Comparison of ENCODE assay signal across 8 cellular contexts in genomic region chr19:49301165-49301865, GRCh38. TPM values are rescaled to one million over a fixed set of nuclear protein-coding genes. Genes with fewer than 3 reads are reported as not detected.
DNase-seq lines count a peak whose midpoint lies in the region; ATAC-seq and TF ChIP-seq lines count a peak whose summit lies in the region.

No MANE protein-coding gene starts in this region.

- no peak overlapping the region for H3K4me2 ChIP-seq in SK-N-SH

- H2AFZ ChIP-seq in SK-N-SH (ENCODE audit: low read depth): no peak overlapping the region

- H3K36me3 ChIP-seq in SK-N-SH (replicated peaks in 1 of 2; ENCODE audit: control insufficient read depth in 1 of 2, insufficient read depth in 2 of 2, low read length in 1 of 2) (peaks cover 0 to 6% of the 10 kb centered on the region in 2 experiments), transverse colon (no peaks in the 10 kb centered on the region)

- H3K9me3 ChIP-seq in SK-N-SH (no peaks in the 10 kb centered on the region), transverse colon (peaks cover 0 to 4% of the 10 kb centered on the region in 2 donors)

- H3K27me3 Mint-ChIP-seq in activated naive CD4-positive, alpha-beta T cell treated with anti-CD3 and anti-CD28 coated beads for 36 hours (ENCODE audit: low read depth): no peaks in the 10 kb centered on the region

- H3K27me3 ChIP-seq in SK-N-SH (ENCODE audit: insufficient read depth) (no peaks in the 10 kb centered on the region; the same call in 1 of the 2 replicates), transverse colon (no peaks in the 10 kb centered on the region)

- peak overlapping the region; percentile 50 for H3K4me3 Mint-ChIP-seq in activated naive CD4-positive, alpha-beta T cell treated with anti-CD3 and anti-CD28 coated beads for 36 hours

- H3F3A ChIP-seq in SK-N-SH (replicated peaks; ENCODE audit: insufficient read depth): peaks cover 8% of the 10 kb centered on the region

- intact Hi-C loops in activated naive CD4-positive, alpha-beta T cell treated with anti-CD3 and anti-CD28 coated beads for 36 hours (cut with micrococcal nuclease): loop anchor here (1.0 to 2.0 kb wide), 3 partner anchors 27 to 75 kb away; no protein-coding TSS in a partner anchor
- intact Hi-C loops in Right ventricle myocardium inferior (cut with DNase I) (no loop called here), posterior vena cava (cut with DNase I) (no loop called here), transverse colon (cut with DNase I; ENCODE audit: low total_unique reads) (no loop called here)

- peak; percentile 43 for TF ChIP-seq RAD21 in SK-N-SH (IDR thresholded peaks at IDR 0.05; ENCODE audit: low read length)

- H3K27ac ChIP-seq in SK-N-SH (ENCODE audit: low read depth in 2 of 2, low read length in 1 of 2): no peak overlapping the region
- H3K27ac ChIP-seq in transverse colon: no peak overlapping the region

- TF ChIP-seq CTCF in GM12875 (IDR thresholded peaks at IDR 0.05; ENCODE audit: borderline replicate concordance, insufficient read depth, low read depth, low read length): peak; percentile 96
- peak; percentile 81 for TF ChIP-seq CTCF in SK-N-SH (IDR thresholded peaks at IDR 0.05)
- peak; percentile 59 to 87 (median 80) for TF ChIP-seq CTCF in transverse colon (IDR thresholded peaks at IDR 0.05)

- no peak for TF ChIP-seq POLR2A in transverse colon (IDR thresholded peaks at IDR 0.05)

- TF ChIP-seq EP300 in SK-N-SH (IDR thresholded peaks at IDR 0.05; ENCODE audit: borderline replicate concordance in 1 of 2, low read depth in 1 of 2, low read length in 1 of 2) (no peak), transverse colon (IDR thresholded peaks at IDR 0.05; ENCODE audit: low read depth) (no peak)

- no peaks in the 10 kb centered on the region for H3K79me2 ChIP-seq in SK-N-SH (ENCODE audit: insufficient read depth)

- DNase-seq in KG1 (lab: John Stamatoyannopoulos, UW) (peak; percentile 81), SK-N-SH (peak; percentile 72), Right ventricle myocardium inferior (ENCODE audit: missing footprints) (peak; percentile 91), posterior vena cava (ENCODE audit: low spot score) (peak; percentile 94), transverse colon (peak; percentile 84)
- peak; percentile 90 for DNase-seq in activated naive CD4-positive, alpha-beta T cell treated with anti-CD3 and anti-CD28 coated beads for 36 hours

- H3K4me3 ChIP-seq in GM12875 (ENCODE audit: low read depth, low read length): no peak overlapping the region
- peak overlapping the region in 1 of 2 experiments; percentile 21; a peak in 2 of 4 replicates for H3K4me3 ChIP-seq in SK-N-SH (ENCODE audit: low read depth in 2 of 2, low read length in 1 of 2)
- no peak overlapping the region for H3K4me3 ChIP-seq in transverse colon

- H3K9ac ChIP-seq in SK-N-SH: no peak overlapping the region

- ATAC-seq in Right ventricle myocardium inferior: peak; percentile 86
- no peak for ATAC-seq in GM19035 (IDR thresholded peaks at IDR 0.05; ENCODE audit: unreplicated experiment)

- in situ Hi-C loops in transverse colon (cut with MboI; ENCODE audit: low pct_ligation_motif_present in 1 of 4, low pct_unique_long_range_greater_than_20kb in 1 of 4, low sequenced_read_pairs in 3 of 4): no loop called here

- no peaks in the 10 kb centered on the region for H4K20me1 ChIP-seq in SK-N-SH (ENCODE audit: insufficient read depth)

- no peaks in the 10 kb centered on the region for H3K36me3 Mint-ChIP-seq in activated naive CD4-positive, alpha-beta T cell treated with anti-CD3 and anti-CD28 coated beads for 36 hours (ENCODE audit: low read depth)

- CTCF ChIA-PET in SK-N-SH (lab: Yijun Ruan, JAX): interaction anchor here (0.6 to 2.5 kb wide), 26 partner anchors 9 to 282 kb away, joined by 3 to 14 read pairs (median 4); partner anchors contain the start of gene SLC6A16
- CTCF ChIA-PET in activated naive CD4-positive, alpha-beta T cell treated with anti-CD3 and anti-CD28 coated beads for 36 hours (lab: Charles Lee): interaction anchor here (0.6 to 3.3 kb wide), 35 partner anchors 8 to 458 kb away, joined by 3 to 15 read pairs (median 4); partner anchors contain the start of genes CD37 and SLC6A16

- no peaks in the 10 kb centered on the region for H3K9me3 Mint-ChIP-seq in activated naive CD4-positive, alpha-beta T cell treated with anti-CD3 and anti-CD28 coated beads for 36 hours

- H3K4me1 Mint-ChIP-seq in activated naive CD4-positive, alpha-beta T cell treated with anti-CD3 and anti-CD28 coated beads for 36 hours (ENCODE audit: low read depth): peaks cover 2% of the 10 kb centered on the region

- H3K9me2 ChIP-seq in SK-N-SH: no peaks in the 10 kb centered on the region

- 13% methylated on average over 5 of the region's 8 CpGs for WGBS in SK-N-SH (ENCODE audit: low lambda C conversion rate)
- 25 to 83% methylated on average over 1 to 8 of the region's 8 CpGs for WGBS in transverse colon (ENCODE audit: low coverage in 1 of 2), 2 donors

- POLR2A ChIA-PET in SK-N-SH (lab: Yijun Ruan, JAX): no interaction called here

- H3K4me1 ChIP-seq in SK-N-SH (ENCODE audit: control insufficient read depth in 1 of 2, insufficient read depth in 2 of 2, low read depth in 1 of 2, low read length in 1 of 2): no peaks in the 10 kb centered on the region
- H3K4me1 ChIP-seq in transverse colon: no peaks in the 10 kb centered on the region

- no peak overlapping the region for H3K27ac Mint-ChIP-seq in activated naive CD4-positive, alpha-beta T cell treated with anti-CD3 and anti-CD28 coated beads for 36 hours

TF ChIP-seq in SK-N-SH, 30 proteins besides CTCF, POLR2A, EP300 and RAD21:
- TF ChIP-seq SMC3 (IDR thresholded peaks at IDR 0.05; ENCODE audit: low read depth, low read length) (peak; percentile 50), TEAD4 (IDR thresholded peaks at IDR 0.05; ENCODE audit: borderline replicate concordance, insufficient read depth) (no peak)

RNA-seq across cellular contexts. Expression of gene SLC6A16, which starts 23.7 kb away (rescaled TPM):
- polyA plus RNA-seq in SK-N-SH (2012; rRNA removed): 0.33 and 0.80 TPM in 2 replicates
- polyA plus RNA-seq in SK-N-SH (2012; cell fraction: cytosol; rRNA removed): 0.20 and 0.41 TPM in 2 replicates
- polyA plus RNA-seq in SK-N-SH (2012; cell fraction: nucleus; rRNA removed): 2.7 and 6.3 TPM in 2 replicates
- total RNA-seq in activated naive CD4-positive, alpha-beta T cell treated with anti-CD3 and anti-CD28 coated beads for 36 hours: under 1 TPM; 0.77 to 0.98 TPM
- total RNA-seq in Right ventricle myocardium inferior (0.92 TPM), posterior vena cava (1 to 10 TPM; 1.7 to 2.6 TPM), transverse colon (under 1 TPM in 3 of 4 donors, not detected in 1; 0.40 to 0.75 (median 0.48) TPM)

RNA-seq across cellular contexts. Expression of gene CD37, which starts 33.9 kb away (rescaled TPM):
- not detected in 2 replicates for polyA plus RNA-seq in SK-N-SH (2012; rRNA removed)
- not detected in 2 replicates for polyA plus RNA-seq in SK-N-SH (2012; cell fraction: cytosol; rRNA removed)
- 0.50 TPM in 1 of 2 replicates, not detected in the other for polyA plus RNA-seq in SK-N-SH (2012; cell fraction: nucleus; rRNA removed)
- 100 to 1,000 TPM; 182 to 189 TPM for total RNA-seq in activated naive CD4-positive, alpha-beta T cell treated with anti-CD3 and anti-CD28 coated beads for 36 hours
- 9.1 TPM for total RNA-seq in Right ventricle myocardium inferior
- 10 to 100 TPM; 11.5 to 19.6 TPM for total RNA-seq in posterior vena cava
- total RNA-seq in transverse colon: 10 to 100 TPM in 3 of 4 donors, 1 to 10 TPM in 1; 8.5 to 24.0 (median 13.3) TPM

Comparison
In these comparisons a context has a peak if more than half of its experiments do, and no peak if none do; other contexts are left out.
1. RNA of gene CD37, which starts 33.9 kb away (total RNA-seq): 182 to 189 TPM in activated naive CD4-positive, alpha-beta T cell treated with anti-CD3 and anti-CD28 coated beads for 36 hours; 11.5 to 19.6 TPM in posterior vena cava, 8.5 to 24.0 TPM in transverse colon and 9.1 TPM in Right ventricle myocardium inferior (single experiment); every median in the first group is over 4 times any median in the second.
2. Peak in every context shown above with its lines, with median percentiles within 50 percentile points of each other: CTCF ChIP-seq and DNase-seq.